ENCODE assay signal across 19 cellular contexts in the genomic region with DNA sequence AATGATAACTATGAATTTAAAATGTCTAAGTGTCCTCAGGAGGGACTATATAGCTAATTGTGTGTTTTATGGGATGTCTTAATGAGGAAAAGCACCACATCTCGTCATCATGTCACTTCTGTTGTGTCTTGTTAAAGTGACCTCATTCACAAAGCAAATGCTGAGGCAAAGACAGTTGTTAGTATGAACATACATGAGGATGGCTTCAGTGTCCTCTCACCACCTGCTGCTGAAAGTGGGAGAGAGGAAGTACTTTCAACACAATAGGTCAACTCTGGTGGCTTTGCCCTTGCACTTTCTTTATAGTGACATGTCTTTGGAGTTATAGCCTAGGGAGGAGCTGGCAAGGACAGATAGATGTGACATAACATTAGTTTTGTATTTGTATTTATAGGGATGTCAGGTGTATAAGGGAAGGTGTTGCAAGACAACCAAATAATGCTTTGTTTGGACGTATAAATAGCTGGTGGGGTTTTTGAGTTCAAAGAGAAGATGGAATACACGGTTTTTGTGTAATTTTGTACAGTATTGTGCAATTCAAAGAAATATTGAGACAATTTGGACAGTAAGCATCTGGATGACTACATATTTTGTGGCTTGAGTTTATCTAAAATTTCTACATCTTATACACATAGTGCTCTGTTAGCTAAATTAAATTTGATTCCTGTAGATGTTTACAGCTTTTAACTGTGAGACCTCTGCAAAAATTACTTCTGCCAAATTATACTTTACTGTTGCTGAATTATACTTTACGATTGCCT.
DNase-seq lines count a peak whose midpoint lies in the region; ATAC-seq and TF ChIP-seq lines count a peak whose summit lies in the region.
"Had no signal": no experiment of that assay in that cellular context is flagged by ENCODE, and none has a peak within 500 bp of the region (broad histone marks: within the 10 kb centered on the region; RNA-seq: fewer than 3 reads in every experiment).

No MANE protein-coding gene starts in this region.

- peaks cover 32% of the 10 kb centered on the region for H3K4me1 ChIP-seq in OCI-LY7 (ENCODE audit: insufficient read depth, low read length, poor library complexity, severe bottlenecking)
- H3K4me1 ChIP-seq: transverse colon had no signal

- H3K9me2 ChIP-seq in OCI-LY7 (ENCODE audit: insufficient read depth, low read length), result no peaks in the 10 kb centered on the region

- H3K9me3 ChIP-seq in OCI-LY7 (ENCODE audit: low read length), result no peaks in the 10 kb centered on the region
- H3K9me3 ChIP-seq: BLaER1 treated with 17β-estradiol and CSF1 and Interleukin-3, amounts not matched to agents 10 nM and 100 nM; transverse colon had no signal

- H3K27ac ChIP-seq in OCI-LY7 (ENCODE audit: low read depth, low read length, poor library complexity, severe bottlenecking), result peak overlapping the region; percentile 69
- H3K27ac ChIP-seq: BLaER1 treated with 17β-estradiol and CSF1 and Interleukin-3, amounts not matched to agents 10 nM and 100 nM; transverse colon; VCaP had no signal

- H3K79me2 ChIP-seq in OCI-LY7 (ENCODE audit: insufficient read depth, low read depth, low read length), result no peaks in the 10 kb centered on the region

- intact Hi-C loops in OCI-LY7 (cut with micrococcal nuclease; ENCODE audit: unreplicated experiment), result loop anchor here (5.0 kb wide), 1 partner anchor 133 kb away; a partner anchor contains a TSS

- peak overlapping the region; percentile 44 for H3K4me2 ChIP-seq in OCI-LY7 (ENCODE audit: low read length)
- H3K4me2 ChIP-seq: BLaER1 treated with 17β-estradiol and CSF1 and Interleukin-3, amounts not matched to agents 10 nM and 100 nM had no signal

- peak; percentile 53 for ATAC-seq in GM19467 (IDR thresholded peaks at IDR 0.05; ENCODE audit: unreplicated experiment)
- ATAC-seq: activated T-helper 17 cell treated with anti-CD3 and anti-CD28 coated beads, Interleukin-2, amount 50 U/mL, for 72 hours; effector memory CD8-positive, alpha-beta T cell; stimulated activated naive CD8-positive, alpha-beta T cell treated with anti-CD3 and anti-CD28 coated beads, Interleukin-15, Interleukin-2, amounts not matched to agents 100 U/mL and 50 U/mL, for 24 hours had no signal

- peak overlapping the region; percentile 93 for H2AFZ ChIP-seq in OCI-LY7 (ENCODE audit: low read length)

- DNase-seq in CD1c-positive myeloid dendritic cell (ENCODE audit: extremely low spot score), result peak; percentile 31
- DNase-seq in OCI-LY7 (ENCODE audit: low spot score), result peak; percentile 81
- peak; percentile 20 for DNase-seq in fibroblast of pulmonary artery (ENCODE audit: low read depth)
- DNase-seq in HEK293T (ENCODE audit: extremely low spot score), result no peak
- no peak for DNase-seq in midbrain (lab: John Stamatoyannopoulos, UW)
- no peak for DNase-seq in AG20443 (ENCODE audit: low spot score)
- no peak for DNase-seq in ACHN
- DNase-seq: DMS 273 treated with DMSO at 0.1 percent for 48 hours; effector memory CD8-positive, alpha-beta T cell; mesendoderm; NCI-H774; RPMI8226; stimulated activated CD4-positive, alpha-beta T cell treated with anti-CD3 and anti-CD28 coated beads, Interleukin-15, amount 100 ng/mL, for 24 hours; stimulated activated naive CD8-positive, alpha-beta T cell treated with anti-CD3 and anti-CD28 coated beads, Interleukin-15, Interleukin-2, amounts not matched to agents 100 U/mL and 50 U/mL, for 24 hours; transverse colon had no signal

- peak overlapping the region; percentile 12 for H3K4me3 ChIP-seq in OCI-LY7 (ENCODE audit: low read depth, low read length, poor library complexity, severe bottlenecking)
- H3K4me3 ChIP-seq in fibroblast of pulmonary artery (replicated peaks; ENCODE audit: low read depth, low read length), result no peak overlapping the region
- H3K4me3 ChIP-seq: BLaER1 treated with 17β-estradiol and CSF1 and Interleukin-3, amounts not matched to agents 10 nM and 100 nM; transverse colon had no signal

- no peaks in the 10 kb centered on the region for H3K36me3 ChIP-seq in OCI-LY7 (ENCODE audit: insufficient read depth, low read length)
- H3K36me3 ChIP-seq: BLaER1 treated with 17β-estradiol and CSF1 and Interleukin-3, amounts not matched to agents 10 nM and 100 nM; transverse colon had no signal

- no peak for TF ChIP-seq CTCF in OCI-LY7 (conservative IDR thresholded peaks at IDR 0.05; ENCODE audit: low read length)
- no peak for TF ChIP-seq CTCF in fibroblast of pulmonary artery (IDR thresholded peaks at IDR 0.05; ENCODE audit: low read length, missing control alignments)

- CTCF ChIA-PET in OCI-LY7 (lab: Charles Lee; ENCODE audit: unreplicated experiment), result interaction anchor here (0.6 kb wide), 1 partner anchor 41 kb away, joined by 4 read pairs; no protein-coding TSS in a partner anchor
- CTCF ChIA-PET in HEK293T (lab: Yijun Ruan, JAX), result no interaction called here

- BruUV-seq in OCI-LY7 (replicated peaks; lab: Mats Ljungman, UMichigan), result no TSS peak

- H4K20me1 ChIP-seq in OCI-LY7 (ENCODE audit: insufficient read depth, low read length), result no peaks in the 10 kb centered on the region
- H4K20me1 ChIP-seq: BLaER1 treated with 17β-estradiol and CSF1 and Interleukin-3, amounts not matched to agents 10 nM and 100 nM had no signal

- in situ Hi-C loops in ACHN (cut with HindIII; ENCODE audit: low pct_ligation_motif_present, low pct_unique_long_range_greater_than_20kb, low sequenced_read_pairs), result no loop called here

- POLR2A ChIA-PET in OCI-LY7 (lab: Charles Lee), result interaction anchor here (0.6 to 3.5 kb wide), 14 partner anchors 10 to 122 kb away, joined by 3 to 30 read pairs (median 7); no protein-coding TSS in a partner anchor
- POLR2A ChIA-PET in HEK293T (lab: Yijun Ruan, JAX), result interaction anchor here (0.7 kb wide), 1 partner anchor 175 kb away, joined by 3 read pairs; no protein-coding TSS in a partner anchor

TF ChIP-seq in HEK293T, 16 proteins besides CTCF, POLR2A, EP300 and RAD21:
- no peak for TF ChIP-seq NFRKB (IDR thresholded peaks at IDR 0.05)
- TF ChIP-seq, protein P1, sequence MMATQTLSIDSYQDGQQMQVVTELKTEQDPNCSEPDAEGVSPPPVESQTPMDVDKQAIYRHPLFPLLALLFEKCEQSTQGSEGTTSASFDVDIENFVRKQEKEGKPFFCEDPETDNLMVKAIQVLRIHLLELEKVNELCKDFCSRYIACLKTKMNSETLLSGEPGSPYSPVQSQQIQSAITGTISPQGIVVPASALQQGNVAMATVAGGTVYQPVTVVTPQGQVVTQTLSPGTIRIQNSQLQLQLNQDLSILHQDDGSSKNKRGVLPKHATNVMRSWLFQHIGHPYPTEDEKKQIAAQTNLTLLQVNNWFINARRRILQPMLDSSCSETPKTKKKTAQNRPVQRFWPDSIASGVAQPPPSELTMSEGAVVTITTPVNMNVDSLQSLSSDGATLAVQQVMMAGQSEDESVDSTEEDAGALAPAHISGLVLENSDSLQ (IDR thresholded peaks at IDR 0.05), result no peak
- TF ChIP-seq LEF1 (IDR thresholded peaks at IDR 0.05; ENCODE audit: borderline replicate concordance), result no peak
- TF ChIP-seq ZNF384 (IDR thresholded peaks at IDR 0.05), result no peak
- TF ChIP-seq FOXA1 (IDR thresholded peaks at IDR 0.05), result no peak
- TF ChIP-seq FOXM1 (IDR thresholded peaks at IDR 0.05; ENCODE audit: borderline replicate concordance), result no peak
- TF ChIP-seq CTBP1 (IDR thresholded peaks at IDR 0.05; ENCODE audit: borderline replicate concordance), result no peak
- no peak for TF ChIP-seq SUZ12 (IDR thresholded peaks at IDR 0.05)
- no peak for TF ChIP-seq L3MBTL2 (conservative IDR thresholded peaks at IDR 0.05)
- no peak for TF ChIP-seq BHLHE40 (IDR thresholded peaks at IDR 0.05; ENCODE audit: borderline replicate concordance)
- no peak for TF ChIP-seq SP1 (IDR thresholded peaks at IDR 0.05)
- no peak for TF ChIP-seq ARNT (IDR thresholded peaks at IDR 0.05)
- TF ChIP-seq HDGF (IDR thresholded peaks at IDR 0.05; ENCODE audit: borderline replicate concordance), result no peak
- TF ChIP-seq FOXK2 (IDR thresholded peaks at IDR 0.05), result no peak
- no peak for TF ChIP-seq TARDBP (IDR thresholded peaks at IDR 0.05)
- TF ChIP-seq ELF4 (IDR thresholded peaks at IDR 0.05), result no peak

Comparison
In these comparisons a context has a peak if more than half of its experiments do, and no peak if none do; other contexts are left out.
1. DNase-seq: peak in CD1c-positive myeloid dendritic cell (single experiment), OCI-LY7 (single experiment) and fibroblast of pulmonary artery (single experiment); none in HEK293T (single experiment), midbrain (single experiment), AG20443 (single experiment) and ACHN (single experiment).